In genomic region chr3:133505813-133506212, GRCh38 we compare ENCODE assay signal across 10 cellular contexts.
DNase-seq lines count a peak whose midpoint lies in the region; ATAC-seq, FAIRE-seq and TF ChIP-seq lines count a peak whose summit lies in the region.
"Had no signal": no experiment of that assay in that cellular context is flagged by ENCODE, and none has a peak within 500 bp of the region (broad histone marks: within the 10 kb centered on the region; RNA-seq: fewer than 3 reads in every experiment).

No MANE protein-coding gene starts in this region.

- H3F3A ChIP-seq in MM.1S (ENCODE audit: insufficient read depth, low read length), result peaks cover 30% of the 10 kb centered on the region

- H3K79me2 ChIP-seq in MM.1S (ENCODE audit: low read length), result no peaks in the 10 kb centered on the region

- H3K9me2 ChIP-seq in MM.1S (replicated peaks; ENCODE audit: insufficient read depth, low read length), result no peaks in the 10 kb centered on the region

- H3K9me3 ChIP-seq in MM.1S (replicated peaks; ENCODE audit: insufficient read depth, low read length) (no peaks in the 10 kb centered on the region), mucosa of stomach (ENCODE audit: control insufficient read depth, low read length) (no peaks in the 10 kb centered on the region)

- H3K4me1 ChIP-seq in MM.1S (ENCODE audit: low read length), result peaks cover 37% of the 10 kb centered on the region
- H3K4me1 ChIP-seq in mucosa of stomach (ENCODE audit: control insufficient read depth, insufficient read depth, low read length), result peaks cover 16% of the 10 kb centered on the region

- H3K4me2 ChIP-seq in MM.1S (ENCODE audit: low read depth, low read length), result peak overlapping the region; percentile 57

- H3K4me3 ChIP-seq in MM.1S (ENCODE audit: low read length), result peak overlapping the region; percentile 30
- H3K4me3 ChIP-seq in mucosa of stomach (ENCODE audit: low read length), result no peak overlapping the region

- TF ChIP-seq CTCF in MM.1S (IDR thresholded peaks at IDR 0.05; ENCODE audit: low read length), result no peak

- H4K20me1 ChIP-seq in MM.1S (ENCODE audit: insufficient read depth, low read length), result no peaks in the 10 kb centered on the region

- H3K27me3 ChIP-seq in MM.1S (replicated peaks; ENCODE audit: insufficient read depth, low read length) (no peaks in the 10 kb centered on the region), mucosa of stomach (ENCODE audit: control insufficient read depth, insufficient read depth, low read length) (no peaks in the 10 kb centered on the region)

- H3K9ac ChIP-seq in MM.1S (ENCODE audit: low read length), result peak overlapping the region; percentile 73
- H3K9ac ChIP-seq in mucosa of stomach (ENCODE audit: low read length), result peak overlapping the region; percentile 7

- peak overlapping the region; percentile 89 for H3K27ac ChIP-seq in MM.1S (ENCODE audit: low read length)

- ATAC-seq in GM18511 (IDR thresholded peaks at IDR 0.05; ENCODE audit: unreplicated experiment) (peak; percentile 45), GM21825 (IDR thresholded peaks at IDR 0.05; ENCODE audit: unreplicated experiment) (peak; percentile 41)

- TF ChIP-seq POLR2A in GM12891 (IDR thresholded peaks at IDR 0.05; ENCODE audit: low read depth, low read length), result no peak

- H3K36me3 ChIP-seq in MM.1S (replicated peaks; ENCODE audit: insufficient read depth, low read length), result no peaks in the 10 kb centered on the region
- no peaks in the 10 kb centered on the region for H3K36me3 ChIP-seq in mucosa of stomach (ENCODE audit: control insufficient read depth, insufficient read depth, low read length)

- H2AFZ ChIP-seq in MM.1S (ENCODE audit: low read length), result no peak overlapping the region

- peak; percentile 48 for DNase-seq in MM.1S
- DNase-seq in NCI-H2107 (lab: John Stamatoyannopoulos, UW), result no peak
- no peak for DNase-seq in amygdala (lab: John Stamatoyannopoulos, UW)
- DNase-seq in GM12891 (ENCODE audit: insufficient read length, low spot score), result no peak
- no peak for DNase-seq in RKO (ENCODE audit: low spot score)
- DNase-seq: activated effector memory CD4-positive, alpha-beta T cell treated with anti-CD3 and anti-CD28 coated beads, Interleukin-2, amount 50 U/mL, for 16 hours; NCI-H187 had no signal

- no peak for FAIRE-seq in GM12891 (lab: Jason Lieb, UNC)

TF ChIP-seq in GM12891, 5 proteins besides CTCF, POLR2A, EP300 and RAD21:
- no peak for TF ChIP-seq POU2F2 (IDR thresholded peaks at IDR 0.05; ENCODE audit: low read depth, low read length)
- no peak for TF ChIP-seq TAF1 (IDR thresholded peaks at IDR 0.05; ENCODE audit: low read depth, low read length)
- TF ChIP-seq PAX5 (IDR thresholded peaks at IDR 0.05; ENCODE audit: insufficient read depth, low read length, severe bottlenecking), result no peak
- TF ChIP-seq SPI1 (IDR thresholded peaks at IDR 0.05; ENCODE audit: low read depth, low read length), result no peak
- TF ChIP-seq POLR2AphosphoS5 (IDR thresholded peaks at IDR 0.05; ENCODE audit: low read depth, low read length), result no peak
